ENCODE assay signal across 7 cellular contexts in genomic region chr5:75656311-75657003, GRCh38. TPM values are rescaled to one million over a fixed set of nuclear protein-coding genes. Genes with fewer than 3 reads are reported as not detected.
DNase-seq lines count a peak whose midpoint lies in the region; ATAC-seq, FAIRE-seq and TF ChIP-seq lines count a peak whose summit lies in the region.

No MANE protein-coding gene starts in this region.

- no peak for FAIRE-seq in bronchial epithelial cell (lab: Jason Lieb, UNC)

- H3K9me3 ChIP-seq in right lobe of liver (no peaks in the 10 kb centered on the region), thyroid gland (no peaks in the 10 kb centered on the region)

- no peaks in the 10 kb centered on the region for H3K4me1 ChIP-seq in right lobe of liver
- H3K4me1 ChIP-seq in thyroid gland, result no peaks in the 10 kb centered on the region

- 56% methylated on average over 6 of the region's 9 CpGs for WGBS in right lobe of liver (ENCODE audit: insufficient coverage, low coverage, low lambda C conversion rate, missing lambda C conversion rate)
- WGBS in thyroid gland, 2 donors, result 47 to 53% methylated on average over 9 of the region's 9 CpGs

- peak; percentile 45 to 82 (median 59) for ATAC-seq in right lobe of liver
- no peak for ATAC-seq in HG03571 (IDR thresholded peaks at IDR 0.05; ENCODE audit: unreplicated experiment)

- peak overlapping the region; percentile 43 for H3K4me3 ChIP-seq in bronchial epithelial cell (ENCODE audit: low read depth, low read length)
- H3K4me3 ChIP-seq in right lobe of liver, result peak overlapping the region in 2 of 3 donors; percentile 8 to 40
- H3K4me3 ChIP-seq in thyroid gland (replicated peaks in 1 of 3), result peak overlapping the region in 2 of 3 donors; percentile 18 to 30

- intact Hi-C loops in right lobe of liver (cut with DNase I), result no loop called here
- intact Hi-C loops in thyroid gland (cut with DNase I), result no loop called here

- DNase-seq in NCI-H187 (lab: John Stamatoyannopoulos, UW) (peak; percentile 75 to 86), bronchial epithelial cell (ENCODE audit: low read depth) (peak; percentile 77), right lobe of liver (no peak), thyroid gland (peak; percentile 33 to 37), iPS-NIHi7 (ENCODE audit: extremely low spot score) (no peak), COLO668 (lab: John Stamatoyannopoulos, UW; ENCODE audit: unreplicated experiment) (no peak)

- no peaks in the 10 kb centered on the region for H3K36me3 ChIP-seq in bronchial epithelial cell (ENCODE audit: control insufficient read depth, insufficient read depth, low read length)
- H3K36me3 ChIP-seq in right lobe of liver, result no peaks in the 10 kb centered on the region
- no peaks in the 10 kb centered on the region for H3K36me3 ChIP-seq in thyroid gland

- H3K27me3 ChIP-seq in bronchial epithelial cell (ENCODE audit: control insufficient read depth, insufficient read depth, low read length) (no peaks in the 10 kb centered on the region), right lobe of liver (no peaks in the 10 kb centered on the region), thyroid gland (no peaks in the 10 kb centered on the region)

- no peak for TF ChIP-seq POLR2A in right lobe of liver (IDR thresholded peaks at IDR 0.05)
- TF ChIP-seq POLR2A in thyroid gland (IDR thresholded peaks at IDR 0.05), result no peak

- no peak overlapping the region for H3K27ac ChIP-seq in right lobe of liver
- peak overlapping the region in 2 of 3 donors; percentile 32 to 43 for H3K27ac ChIP-seq in thyroid gland

- no peak for TF ChIP-seq CTCF in bronchial epithelial cell (IDR thresholded peaks at IDR 0.05; ENCODE audit: insufficient read depth, low read length, severe bottlenecking)
- no peak for TF ChIP-seq CTCF in right lobe of liver (IDR thresholded peaks at IDR 0.05)
- no peak for TF ChIP-seq CTCF in thyroid gland (IDR thresholded peaks at IDR 0.05)

RNA-seq across cellular contexts. Expression of gene ANKDD1B, which starts 45.2 kb away (rescaled TPM):
- total RNA-seq in bronchial epithelial cell, result 1.3 and 1.9 TPM in 2 replicates
- under 1 TPM in 2 of 6 experiments, not detected in 4; 0.17 to 0.26 TPM for total RNA-seq in right lobe of liver
- total RNA-seq in thyroid gland, result 1 to 10 TPM in 2 of 4 donors, not detected in 2; 1.1 to 1.7 TPM

Comparison
In these comparisons a context has a peak if more than half of its experiments do, and no peak if none do; other contexts are left out.
1. DNase-seq: peak in NCI-H187 (2 of 2), bronchial epithelial cell (single experiment) and thyroid gland (2 of 2); none in right lobe of liver (0 of 3), iPS-NIHi7 (single experiment) and COLO668 (single experiment).
2. H3K27ac ChIP-seq: peak in thyroid gland (2 of 3); none in right lobe of liver (0 of 3).
3. Peak in every context shown above with its lines, with median percentiles within 50 percentile points of each other: H3K4me3 ChIP-seq.